In genomic region chr14:58244556-58245387, GRCh38 we compare ENCODE assay signal across 8 cellular contexts. TPM values are rescaled to one million over a fixed set of nuclear protein-coding genes. Genes with fewer than 3 reads are reported as not detected.
A peak's percentile ranks its signal among the peaks of the same experiment; 100 is the strongest.
DNase-seq lines count a peak whose midpoint lies in the region; ATAC-seq and TF ChIP-seq lines count a peak whose summit lies in the region.

TSS of gene PSMA3 (plus strand) at chr14:58244843. CDS start at chr14:58244921, 78 bp downstream.

- H3K27ac Mint-ChIP-seq in activated CD4-positive, alpha-beta T cell treated with anti-CD3 and anti-CD28 coated beads, Interleukin-2, amount 10 ng/mL, durations not matched to agents 7 days and 5 days: peak within 1 kb of the TSS; percentile 98

- peak within 1 kb of the TSS; percentile 87 for H3K4me2 ChIP-seq in BLaER1

- H3K4me1 Mint-ChIP-seq in activated CD4-positive, alpha-beta T cell treated with anti-CD3 and anti-CD28 coated beads, Interleukin-2, amount 10 ng/mL, durations not matched to agents 7 days and 5 days: peaks cover 41% of the 10 kb centered on the region

- H3K27ac ChIP-seq in BLaER1: peak within 1 kb of the TSS; percentile 96
- H3K27ac ChIP-seq in coronary artery: peak within 1 kb of the TSS; percentile 93 to 94
- H3K27ac ChIP-seq in layer of hippocampus (ENCODE audit: low read depth, low read length): peak within 1 kb of the TSS; percentile 93

- CTCF ChIA-PET in activated CD4-positive, alpha-beta T cell treated with anti-CD3 and anti-CD28 coated beads, Interleukin-2, amount 10 ng/mL, durations not matched to agents 7 days and 5 days (lab: Charles Lee): interaction anchor here (1.1 to 1.4 kb wide), 2 partner anchors 10 kb away, joined by 3 read pairs; no protein-coding TSS in a partner anchor

- H4K20me1 ChIP-seq in BLaER1: peaks cover 47% of the 10 kb centered on the region

- peaks cover 16% of the 10 kb centered on the region for H3K36me3 Mint-ChIP-seq in activated CD4-positive, alpha-beta T cell treated with anti-CD3 and anti-CD28 coated beads, Interleukin-2, amount 10 ng/mL, durations not matched to agents 7 days and 5 days (ENCODE audit: low read depth)

- no peaks in the 10 kb centered on the region for H3K9me3 ChIP-seq in BLaER1

- no peaks in the 10 kb centered on the region for H3K27me3 ChIP-seq in BLaER1
- H3K27me3 ChIP-seq in layer of hippocampus (ENCODE audit: control insufficient read depth, insufficient read depth, low read length): no peaks in the 10 kb centered on the region

- POLR2A ChIA-PET in activated CD4-positive, alpha-beta T cell treated with anti-CD3 and anti-CD28 coated beads, Interleukin-2, amount 10 ng/mL, durations not matched to agents 7 days and 5 days (lab: Charles Lee): no interaction called here

- H3K4me3 ChIP-seq in BLaER1: peak within 1 kb of the TSS; percentile 95
- H3K4me3 ChIP-seq in coronary artery: peak within 1 kb of the TSS; percentile 78

- peak within 1 kb of the TSS; percentile 95 for H3K4me3 Mint-ChIP-seq in activated CD4-positive, alpha-beta T cell treated with anti-CD3 and anti-CD28 coated beads, Interleukin-2, amount 10 ng/mL, durations not matched to agents 7 days and 5 days

- H3K9ac ChIP-seq in BLaER1: peak within 1 kb of the TSS; percentile 98

- no peaks in the 10 kb centered on the region for H3K27me3 Mint-ChIP-seq in activated CD4-positive, alpha-beta T cell treated with anti-CD3 and anti-CD28 coated beads, Interleukin-2, amount 10 ng/mL, durations not matched to agents 7 days and 5 days

- H3K4me1 ChIP-seq in BLaER1: peaks cover 35% of the 10 kb centered on the region

- ATAC-seq in GM19328 (IDR thresholded peaks at IDR 0.05; ENCODE audit: unreplicated experiment) (peak; percentile 89), HG03520 (IDR thresholded peaks at IDR 0.05; ENCODE audit: unreplicated experiment) (peak; percentile 91)

- H3K36me3 ChIP-seq in BLaER1: peaks cover 28% of the 10 kb centered on the region

- peak; percentile 99 for DNase-seq in NCI-H69 (lab: John Stamatoyannopoulos, UW)
- peak; percentile 98 for DNase-seq in activated CD4-positive, alpha-beta T cell treated with anti-CD3 and anti-CD28 coated beads, Interleukin-2, amount 10 ng/mL, durations not matched to agents 7 days and 5 days
- DNase-seq in coronary artery (ENCODE audit: low spot score): peak; percentile 98
- peak; percentile 94 to 97 for DNase-seq in stimulated activated CD4-positive, alpha-beta T cell treated with anti-CD3 and anti-CD28 coated beads, Interleukin-1b, Interleukin-23, amount 100 ng/mL, for 4 hours (ENCODE audit: low read depth in 2 of 2)

- H3K9me3 Mint-ChIP-seq in activated CD4-positive, alpha-beta T cell treated with anti-CD3 and anti-CD28 coated beads, Interleukin-2, amount 10 ng/mL, durations not matched to agents 7 days and 5 days: no peaks in the 10 kb centered on the region

- no peak for TF ChIP-seq CTCF in coronary artery (IDR thresholded peaks at IDR 0.05)

RNA-seq across cellular contexts. Expression of gene PSMA3, which starts in this region (rescaled TPM):
- 100 to 1,000 TPM; 233 to 245 TPM for total RNA-seq in activated CD4-positive, alpha-beta T cell treated with anti-CD3 and anti-CD28 coated beads, Interleukin-2, amount 10 ng/mL, durations not matched to agents 7 days and 5 days

Comparison
In these comparisons a context has a peak if more than half of its experiments do, and no peak if none do; other contexts are left out.
1. Peak in every context shown above with its lines: DNase-seq, ATAC-seq, H3K4me3 ChIP-seq and H3K27ac ChIP-seq.